Comparison of ENCODE assay signal across 20 cellular contexts in genomic region chr20:8994045-8994444, GRCh38.
"Had no signal": no experiment of that assay in that cellular context is flagged by ENCODE, and none has a peak within 500 bp of the region (broad histone marks: within the 10 kb centered on the region; RNA-seq: fewer than 3 reads in every experiment).

No MANE protein-coding gene starts in this region.

- H3K9ac ChIP-seq: neural progenitor cell had no signal

- H3K4me1 ChIP-seq: esophagus muscularis mucosa, gastroesophageal sphincter, thyroid gland had no signal

- H3K4me3 ChIP-seq: esophagus muscularis mucosa, gastroesophageal sphincter, heart left ventricle, left ventricle myocardium inferior, neural progenitor cell, thyroid gland had no signal

- H3K36me3 ChIP-seq: esophagus muscularis mucosa, gastroesophageal sphincter, heart left ventricle, left ventricle myocardium inferior, neural progenitor cell, thyroid gland had no signal

- H3K27me3 Mint-ChIP-seq: activated CD4-positive, alpha-beta T cell treated with anti-CD3 and anti-CD28 coated beads, Interleukin-2, amount 10 ng/mL, durations not matched to agents 7 days and 5 days; progenitor cell of endocrine pancreas had no signal

- DNase-seq: activated CD4-positive, alpha-beta T cell treated with anti-CD3 and anti-CD28 coated beads, Interleukin-2, amount 10 ng/mL, durations not matched to agents 7 days and 5 days; activated gamma-delta T cell treated with Interleukin-2 at 50 U/mL for 16 hours; amniotic stem cell; dermis blood vessel endothelial cell; effector memory CD4-positive, alpha-beta T cell; heart left ventricle; kidney; left ventricle myocardium inferior; stimulated activated CD4-positive, alpha-beta T cell treated with anti-CD3 and anti-CD28 coated beads, Interleukin-12 subunit alpha, Interleukin-12 subunit beta, amount 100 ng/mL, for 4 hours; stimulated activated CD4-positive, alpha-beta T cell treated with anti-CD3 and anti-CD28 coated beads, Interleukin-1b, Interleukin-23, amount 100 ng/mL, for 48 hours; stimulated activated CD8-positive, alpha-beta memory T cell treated with anti-CD3 and anti-CD28 coated beads, Interleukin-4, amount 100 ng/mL, for 48 hours; stimulated activated naive CD4-positive, alpha-beta T cell treated with Interleukin-2 at 50 U/mL for 16 hours; thyroid gland had no signal

- H2AFZ ChIP-seq: neural progenitor cell had no signal

- H3K4me1 Mint-ChIP-seq: activated CD4-positive, alpha-beta T cell treated with anti-CD3 and anti-CD28 coated beads, Interleukin-2, amount 10 ng/mL, durations not matched to agents 7 days and 5 days had no signal

- H3K27ac Mint-ChIP-seq: activated CD4-positive, alpha-beta T cell treated with anti-CD3 and anti-CD28 coated beads, Interleukin-2, amount 10 ng/mL, durations not matched to agents 7 days and 5 days; activated naive CD4-positive, alpha-beta T cell treated with anti-CD3 and anti-CD28 coated beads, Interleukin-2, amount 50 U/mL, for 72 hours; activated T-helper 1 cell treated with anti-CD3 and anti-CD28 coated beads, Interleukin-12 subunit alpha, Interleukin-12 subunit beta, Interleukin-2, Interleukin-4 antibody, amounts not matched to agents 30 ng/mL and 10 ng/mL and 1 ng/mL, durations not matched to agents 14 hours and 24 hours and 36 hours; neural progenitor cell; progenitor cell of endocrine pancreas had no signal

- H3K9me3 Mint-ChIP-seq: activated CD4-positive, alpha-beta T cell treated with anti-CD3 and anti-CD28 coated beads, Interleukin-2, amount 10 ng/mL, durations not matched to agents 7 days and 5 days; activated T-helper 1 cell treated with anti-CD3 and anti-CD28 coated beads, Interleukin-12 subunit alpha, Interleukin-12 subunit beta, Interleukin-2, Interleukin-4 antibody, amounts not matched to agents 30 ng/mL and 10 ng/mL and 1 ng/mL, durations not matched to agents 14 hours and 24 hours and 36 hours had no signal

- H3K4me2 ChIP-seq: neural progenitor cell had no signal

- H3K36me3 Mint-ChIP-seq: neural progenitor cell had no signal

- ATAC-seq: activated CD4-positive, CD25-positive, alpha-beta regulatory T cell treated with anti-CD3 and anti-CD28 coated beads, Interleukin-2, amount 50 U/mL, for 24 hours; activated naive CD4-positive, alpha-beta T cell treated with anti-CD3 and anti-CD28 coated beads, Interleukin-2, amount 50 U/mL, for 72 hours; gastroesophageal sphincter; heart left ventricle had no signal

- H3K27ac ChIP-seq: esophagus muscularis mucosa, gastroesophageal sphincter, heart left ventricle, left ventricle myocardium inferior, neural progenitor cell, thyroid gland had no signal

- H3K4me3 Mint-ChIP-seq: activated CD4-positive, alpha-beta T cell treated with anti-CD3 and anti-CD28 coated beads, Interleukin-2, amount 10 ng/mL, durations not matched to agents 7 days and 5 days; activated T-helper 1 cell treated with anti-CD3 and anti-CD28 coated beads, Interleukin-12 subunit alpha, Interleukin-12 subunit beta, Interleukin-2, Interleukin-4 antibody, amounts not matched to agents 30 ng/mL and 10 ng/mL and 1 ng/mL, durations not matched to agents 14 hours and 24 hours and 36 hours; neural progenitor cell had no signal

- H3K9me3 ChIP-seq: esophagus muscularis mucosa, gastroesophageal sphincter, thyroid gland had no signal

- H3K27me3 ChIP-seq: esophagus muscularis mucosa, gastroesophageal sphincter, heart left ventricle, neural progenitor cell, thyroid gland had no signal
